In genomic region chr7:27382307-27382706, GRCh38 we compare ENCODE assay signal across 11 cellular contexts.
"Had no signal": no experiment of that assay in that cellular context is flagged by ENCODE, and none has a peak within 500 bp of the region (broad histone marks: within the 10 kb centered on the region; RNA-seq: fewer than 3 reads in every experiment).

No MANE protein-coding gene starts in this region.

- H3K36me3 ChIP-seq: HAP-1 had no signal

- H3K4me1 Mint-ChIP-seq: GM23338 had no signal

- H3K9me3 Mint-ChIP-seq: GM23338, H9, HFFc6 had no signal

- H2AFZ ChIP-seq: GM23248, GM23338 had no signal

- FAIRE-seq: H1, H54 had no signal

- H3K9ac ChIP-seq: GM23248 had no signal

- H3K4me1 ChIP-seq: HAP-1 had no signal

- DNase-seq: GM23248, GOT3, H7, H9, HCEC 1CT, HFFc6 had no signal

- H3K4me3 ChIP-seq: GM23248, GM23338, HAP-1 had no signal

- H3K27ac Mint-ChIP-seq: GM23338, H9, HFFc6 had no signal

- ATAC-seq: GM23338, HCT116 had no signal

- H3K27ac ChIP-seq: GM23248 had no signal

- H3K4me2 ChIP-seq: GM23338 had no signal

- H3K4me3 Mint-ChIP-seq: GM23338, H9, HFFc6 had no signal

- H3K9me3 ChIP-seq: HAP-1 had no signal
